In the genomic region with DNA sequence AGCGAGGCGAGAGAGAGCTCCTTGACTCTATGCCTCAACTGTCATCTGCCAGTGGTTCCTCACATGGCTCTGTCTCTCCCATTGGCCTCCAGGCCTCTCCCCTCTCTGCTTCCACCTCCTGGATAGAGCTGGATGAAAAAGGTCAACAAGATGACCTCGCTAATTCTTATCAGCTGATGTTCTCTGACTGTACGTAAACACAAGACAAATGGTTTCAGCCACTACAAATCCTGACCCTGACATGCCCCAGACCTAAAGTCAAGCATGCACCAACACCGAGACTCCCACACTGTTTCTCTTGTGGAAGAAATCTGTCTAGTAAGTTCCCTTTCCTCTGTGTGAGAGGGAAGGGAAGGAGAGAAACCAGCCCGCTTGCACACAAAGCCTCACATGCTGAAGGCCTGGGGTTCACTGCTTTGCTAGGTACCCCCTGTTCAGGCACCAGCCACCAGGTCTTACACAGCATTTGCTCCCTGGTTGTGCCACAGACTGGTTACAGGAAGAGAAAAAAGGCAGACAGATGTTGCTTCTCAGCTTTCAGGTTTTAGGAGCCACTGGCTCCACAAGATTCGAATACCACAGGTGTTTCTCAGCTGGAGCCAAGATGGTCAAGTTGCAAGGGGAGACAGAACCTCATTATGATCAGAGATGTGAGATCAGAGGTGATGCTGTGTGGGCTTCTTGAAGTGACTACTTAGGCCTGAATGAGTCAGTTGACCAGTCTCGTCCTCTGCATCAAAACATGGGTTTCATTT, we compare ENCODE assay signal across 15 cellular contexts.
DNase-seq lines count a peak whose midpoint lies in the region; FAIRE-seq and TF ChIP-seq lines count a peak whose summit lies in the region.
"Had no signal": no experiment of that assay in that cellular context is flagged by ENCODE, and none has a peak within 500 bp of the region (broad histone marks: within the 10 kb centered on the region; RNA-seq: fewer than 3 reads in every experiment).

No MANE protein-coding gene starts in this region.

- no peak overlapping the region for H2BK15ac ChIP-seq in H1 (ENCODE audit: low read length)

- no peak overlapping the region; a peak in 1 of 7 replicates for H3K9ac ChIP-seq in H1 (replicated peaks in 1 of 4; ENCODE audit: extremely low read depth in 1 of 4, low read depth in 3 of 4, low read length in 3 of 4)

- no peaks in the 10 kb centered on the region for H3K79me1 ChIP-seq in H1 (ENCODE audit: low read depth, low read length)

- FAIRE-seq in GM12892 (lab: Jason Lieb, UNC) (peak; percentile 66), H1 (lab: Jason Lieb, UNC) (no peak)

- H2AK5ac ChIP-seq in H1 (ENCODE audit: low read depth, low read length): no peak overlapping the region

- WGBS in H1 (ENCODE audit: extremely low coverage in 1 of 2, insufficient coverage in 1 of 2, insufficient read length in 1 of 2, insufficient replicate concordance in 2 of 2, low coverage in 1 of 2, low lambda C conversion rate in 2 of 2, missing lambda C conversion rate in 1 of 2), 2 experiments: 88% methylated on average over 8 of the region's 8 CpGs; no CpG with 5 or more reads in 1 of the 2 experiments
- 82% methylated on average over 8 of the region's 8 CpGs for WGBS in prostate gland

- POLR2A ChIA-PET in H1 (lab: Charles Lee; ENCODE audit: partially characterized antibody) (interaction anchor here (0.5 kb wide), 1 partner anchor 38 kb away, joined by 3 read pairs; no protein-coding TSS in a partner anchor), GM10248 (lab: Yijun Ruan, JAX) (no interaction called here)

- no peak for DNase-seq in GM12892 (ENCODE audit: insufficient read length)
- peak; percentile 72 for DNase-seq in MG63
- DNase-seq in H1 (ENCODE audit: low read depth in 1 of 2, low spot score in 2 of 2): no peak
- no peak for DNase-seq in nephron progenitor cell
- DNase-seq in SIG-M5 (lab: John Stamatoyannopoulos, UW): no peak
- no peak for DNase-seq in prostate gland (ENCODE audit: low spot score)
- no peak for DNase-seq in GM10248 (ENCODE audit: extremely low spot score)
- DNase-seq in T-helper 1 cell: no peak
- DNase-seq: activated CD8-positive, alpha-beta T cell treated with anti-CD3 and anti-CD28 coated beads, Interleukin-2, amount 10 ng/mL, durations not matched to agents 7 days and 5 days; effector memory CD8-positive, alpha-beta T cell; H7; hippocampal formation; stimulated activated CD4-positive, alpha-beta T cell treated with anti-CD3 and anti-CD28 coated beads, Interleukin-4, amount 100 ng/mL, for 1 hour; T-helper 2 cell had no signal

- H2BK5ac ChIP-seq in H1 (ENCODE audit: low read depth, low read length): no peak overlapping the region

- H3K4me3 ChIP-seq in MG63: no peak overlapping the region
- no peak overlapping the region for H3K4me3 ChIP-seq in H1 (ENCODE audit: extremely low read depth in 1 of 4, insufficient read depth in 2 of 4, low read depth in 3 of 4, low read length in 4 of 4)
- no peak overlapping the region for H3K4me3 ChIP-seq in prostate gland
- H3K4me3 ChIP-seq: suprapubic skin had no signal

- H3K23ac ChIP-seq in H1 (ENCODE audit: insufficient read length): no peak overlapping the region

- no peaks in the 10 kb centered on the region for H3K79me2 ChIP-seq in H1 (ENCODE audit: control insufficient read depth in 1 of 2, insufficient read depth in 2 of 2, low read length in 2 of 2)

- H3K4me1 ChIP-seq in H1 (replicated peaks in 1 of 4; ENCODE audit: control insufficient read depth in 3 of 4, insufficient read depth in 4 of 4, low read length in 3 of 4) (no peaks in the 10 kb centered on the region), prostate gland (replicated peaks) (no peaks in the 10 kb centered on the region)

- H4K5ac ChIP-seq in H1 (ENCODE audit: insufficient read length, low read depth, low read length): no peak overlapping the region

- CTCF ChIA-PET in H1 (lab: Charles Lee; ENCODE audit: partially characterized antibody) (interaction anchor here (0.6 to 1.6 kb wide), 5 partner anchors 8 to 16 kb away, joined by 3 to 10 read pairs (median 5); no protein-coding TSS in a partner anchor), GM10248 (lab: Yijun Ruan, JAX) (interaction anchor here (1.2 to 1.6 kb wide), 2 partner anchors 10 to 12 kb away, joined by 4 to 5 read pairs; no protein-coding TSS in a partner anchor)

- no peaks in the 10 kb centered on the region for H3K23me2 ChIP-seq in H1 (ENCODE audit: low read depth, low read length)

- no peak overlapping the region for H4K8ac ChIP-seq in H1 (ENCODE audit: extremely low read depth, insufficient read depth, low read length)

- no peaks in the 10 kb centered on the region for H3K9me3 Mint-ChIP-seq in nephron progenitor cell

- intact Hi-C loops in prostate gland (cut with DNase I): no loop called here

- no peak overlapping the region for H2BK20ac ChIP-seq in H1 (ENCODE audit: low read length)

- no peaks in the 10 kb centered on the region for H3K36me3 Mint-ChIP-seq in nephron progenitor cell (ENCODE audit: low read depth)

- no peak for TF ChIP-seq POLR2A in GM12892 (IDR thresholded peaks at IDR 0.05; ENCODE audit: low read depth, low read length)
- no peak for TF ChIP-seq POLR2A in H1 (IDR thresholded peaks at IDR 0.05; ENCODE audit: control extremely low read depth in 1 of 2, low read depth in 2 of 2, low read length in 2 of 2)
- TF ChIP-seq POLR2A in prostate gland (IDR thresholded peaks at IDR 0.05): no peak

- no peak overlapping the region for H3K4me2 ChIP-seq in H1 (ENCODE audit: insufficient read depth in 1 of 2, low read depth in 2 of 2, low read length in 2 of 2)

- no peaks in the 10 kb centered on the region for H3K36me3 ChIP-seq in MG63
- no peaks in the 10 kb centered on the region for H3K36me3 ChIP-seq in H1 (ENCODE audit: control insufficient read depth in 2 of 4, insufficient read depth in 4 of 4, low read length in 3 of 4)
- no peaks in the 10 kb centered on the region for H3K36me3 ChIP-seq in prostate gland
- H3K36me3 ChIP-seq: suprapubic skin had no signal

- TF ChIP-seq EP300 in H1 (IDR thresholded peaks at IDR 0.05; ENCODE audit: borderline replicate concordance in 1 of 2, low read depth in 2 of 2, low read length in 2 of 2): no peak

- no peak overlapping the region for H3K4me3 Mint-ChIP-seq in nephron progenitor cell
- H3K4me3 Mint-ChIP-seq: activated CD8-positive, alpha-beta T cell treated with anti-CD3 and anti-CD28 coated beads, Interleukin-2, amount 10 ng/mL, durations not matched to agents 7 days and 5 days; effector memory CD8-positive, alpha-beta T cell had no signal

- H4K91ac ChIP-seq in H1 (replicated peaks; ENCODE audit: insufficient read length, low read length): no peak overlapping the region

- peak overlapping the region; percentile 91 for H3K27ac Mint-ChIP-seq in nephron progenitor cell
- H3K27ac Mint-ChIP-seq: activated CD8-positive, alpha-beta T cell treated with anti-CD3 and anti-CD28 coated beads, Interleukin-2, amount 10 ng/mL, durations not matched to agents 7 days and 5 days; effector memory CD8-positive, alpha-beta T cell had no signal

- TF ChIP-seq CTCF in H1 (IDR thresholded peaks at IDR 0.05; ENCODE audit: control extremely low read depth in 1 of 3, insufficient read depth in 1 of 3, low read depth in 1 of 3, low read length in 3 of 3) (no peak), nephron progenitor cell (IDR thresholded peaks at IDR 0.05) (no peak), prostate gland (IDR thresholded peaks at IDR 0.05) (no peak), GM10248 (IDR thresholded peaks at IDR 0.05; ENCODE audit: control extremely low read depth, extremely low read depth, low read depth, missing control alignments) (no peak)

- no peaks in the 10 kb centered on the region for H4K20me1 ChIP-seq in H1 (replicated peaks in 1 of 2; ENCODE audit: control insufficient read depth in 1 of 2, insufficient read depth in 2 of 2, low read length in 2 of 2)

- H3K4ac ChIP-seq in H1 (replicated peaks; ENCODE audit: insufficient read length, low read depth, low read length): no peak overlapping the region

- H3K4me1 Mint-ChIP-seq in nephron progenitor cell: peaks cover 54% of the 10 kb centered on the region

- H3K27me3 ChIP-seq in MG63 (no peaks in the 10 kb centered on the region), H1 (replicated peaks in 1 of 4; ENCODE audit: control insufficient read depth in 3 of 4, extremely low read depth in 1 of 4, insufficient read depth in 3 of 4, low read length in 3 of 4) (no peaks in the 10 kb centered on the region), prostate gland (replicated peaks; ENCODE audit: insufficient read depth) (no peaks in the 10 kb centered on the region)
- H3K27me3 ChIP-seq: suprapubic skin had no signal

- H3K56ac ChIP-seq in H1 (replicated peaks; ENCODE audit: insufficient read length, low read depth, low read length): no peak overlapping the region

- peaks cover 3% of the 10 kb centered on the region; the same call in 1 of the 2 replicates for H3K9me3 ChIP-seq in MG63
- no peaks in the 10 kb centered on the region for H3K9me3 ChIP-seq in H1 (ENCODE audit: insufficient read depth in 2 of 2, low read depth in 1 of 2, low read length in 1 of 2)
- no peaks in the 10 kb centered on the region for H3K9me3 ChIP-seq in prostate gland
- H3K9me3 ChIP-seq: suprapubic skin had no signal

- H3K27ac ChIP-seq in H1 (ENCODE audit: low read depth, low read length) (no peak overlapping the region), prostate gland (no peak overlapping the region)
- H3K27ac ChIP-seq: suprapubic skin had no signal

- H3K27me3 Mint-ChIP-seq in nephron progenitor cell (ENCODE audit: low read depth, poor library complexity): peaks cover 9% of the 10 kb centered on the region
- H3K27me3 Mint-ChIP-seq: effector memory CD8-positive, alpha-beta T cell had no signal

- TF ChIP-seq RAD21 in H1 (IDR thresholded peaks at IDR 0.05 in 1 of 2, conservative IDR thresholded peaks at IDR 0.05 in 1 of 2; ENCODE audit: low read depth in 2 of 2, low read length in 2 of 2): no peak

- no peak overlapping the region for H2AFZ ChIP-seq in H1 (ENCODE audit: low read length)

- no peak overlapping the region for H2BK12ac ChIP-seq in H1 (ENCODE audit: low read depth, low read length)

- no peak overlapping the region for H3K14ac ChIP-seq in H1 (ENCODE audit: insufficient read length)

- H2BK120ac ChIP-seq in H1 (replicated peaks; ENCODE audit: low read depth, low read length): no peak overlapping the region

- no peak overlapping the region for H3K18ac ChIP-seq in H1 (ENCODE audit: extremely low read depth, low read length)

TF ChIP-seq in H1, 55 proteins besides CTCF, POLR2A, EP300 and RAD21:
- TF ChIP-seq RFX5 (IDR thresholded peaks at IDR 0.05; ENCODE audit: borderline replicate concordance, low read depth, low read length) (no peak), CTBP2 (IDR thresholded peaks at IDR 0.05; ENCODE audit: borderline replicate concordance, insufficient read depth, insufficient read length, low read length) (no peak)
- TF ChIP-seq, protein P1, sequence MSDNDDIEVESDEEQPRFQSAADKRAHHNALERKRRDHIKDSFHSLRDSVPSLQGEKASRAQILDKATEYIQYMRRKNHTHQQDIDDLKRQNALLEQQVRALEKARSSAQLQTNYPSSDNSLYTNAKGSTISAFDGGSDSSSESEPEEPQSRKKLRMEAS (IDR thresholded peaks at IDR 0.05): 0 out of 2 replicates have a peak, but pooled peaks have one; percentile 21
